10 cellular contexts compared by ENCODE assay signal in genomic region chr2:130139331-130140280, GRCh38. TPM values are rescaled to one million over a fixed set of nuclear protein-coding genes. Genes with fewer than 3 reads are reported as not detected.
"Had no signal": no experiment of that assay in that cellular context is flagged by ENCODE, and none has a peak within 500 bp of the region (broad histone marks: within the 10 kb centered on the region; RNA-seq: fewer than 3 reads in every experiment).

No MANE protein-coding gene starts in this region.

RNA-seq across cellular contexts. Expression of gene POTEF, which starts 10.6 kb away (rescaled TPM):
- total RNA-seq: activated CD4-positive, alpha-beta memory T cell treated with anti-CD3 and anti-CD28 coated beads for 36 hours; activated CD4-positive, alpha-beta T cell treated with anti-CD3 and anti-CD28 coated beads, Interleukin-2, amount 10 ng/mL, durations not matched to agents 7 days and 5 days; activated naive CD4-positive, alpha-beta T cell treated with anti-CD3 and anti-CD28 coated beads, Interleukin-2, amount 50 U/mL, for 72 hours; activated T-cell treated with anti-CD3 and anti-CD28 coated beads, Interleukin-2, amount 50 U/mL, for 4 hours; ascending aorta; body of pancreas; bronchial epithelial cell; NCI-H460; Right ventricle myocardium inferior; T-helper 2 cell treated with Interferon-gamma antibody and Interleukin-4, amounts not matched to agents 100 ng/mL and 5 ng/mL, for 36 hours had no signal

RNA-seq across cellular contexts. Expression of gene TUBA3E, which starts 58.6 kb away (rescaled TPM):
- total RNA-seq: activated CD4-positive, alpha-beta memory T cell treated with anti-CD3 and anti-CD28 coated beads for 36 hours; activated CD4-positive, alpha-beta T cell treated with anti-CD3 and anti-CD28 coated beads, Interleukin-2, amount 10 ng/mL, durations not matched to agents 7 days and 5 days; activated naive CD4-positive, alpha-beta T cell treated with anti-CD3 and anti-CD28 coated beads, Interleukin-2, amount 50 U/mL, for 72 hours; activated T-cell treated with anti-CD3 and anti-CD28 coated beads, Interleukin-2, amount 50 U/mL, for 4 hours; ascending aorta; body of pancreas; bronchial epithelial cell; NCI-H460; T-helper 2 cell treated with Interferon-gamma antibody and Interleukin-4, amounts not matched to agents 100 ng/mL and 5 ng/mL, for 36 hours had no signal
